16 cellular contexts compared by ENCODE assay signal in genomic region chr2:234630676-234631350, GRCh38.
A peak's percentile ranks its signal among the peaks of the same experiment; 100 is the strongest.
DNase-seq lines count a peak whose midpoint lies in the region; ATAC-seq, FAIRE-seq and TF ChIP-seq lines count a peak whose summit lies in the region.
"Had no signal": no experiment of that assay in that cellular context is flagged by ENCODE, and none has a peak within 500 bp of the region (broad histone marks: within the 10 kb centered on the region; RNA-seq: fewer than 3 reads in every experiment).

No MANE protein-coding gene starts in this region.

- no peaks in the 10 kb centered on the region for H3K36me3 ChIP-seq in bronchial epithelial cell (ENCODE audit: control insufficient read depth, insufficient read depth, low read length)

- no peak for TF ChIP-seq RAD21 in Ishikawa (IDR thresholded peaks at IDR 0.05; ENCODE audit: low read depth)

- no peak for ATAC-seq in GM21526 (IDR thresholded peaks at IDR 0.05; ENCODE audit: low FRiP score, unreplicated experiment)
- ATAC-seq: left ventricle myocardium superior; naive thymus-derived CD8-positive, alpha-beta T cell had no signal

- no peak for FAIRE-seq in bronchial epithelial cell (lab: Jason Lieb, UNC)
- no peak for FAIRE-seq in D721Med (lab: Jason Lieb, UNC)
- FAIRE-seq: colon, GM19239 had no signal

- H3K4me3 ChIP-seq in bronchial epithelial cell (ENCODE audit: low read depth, low read length): no peak overlapping the region

- TF ChIP-seq CTCF in 22Rv1 (IDR thresholded peaks at IDR 0.05) (no peak), bronchial epithelial cell (IDR thresholded peaks at IDR 0.05; ENCODE audit: insufficient read depth, low read length, severe bottlenecking) (no peak), D721Med (IDR thresholded peaks at IDR 0.05; ENCODE audit: insufficient read depth, missing control alignments) (no peak)

- H3K27me3 ChIP-seq in bronchial epithelial cell (ENCODE audit: control insufficient read depth, insufficient read depth, low read length): peaks cover 2% of the 10 kb centered on the region

- no peak for TF ChIP-seq EP300 in Ishikawa (IDR thresholded peaks at IDR 0.05; ENCODE audit: borderline replicate concordance)

- peak; percentile 59 for DNase-seq in bronchial epithelial cell (ENCODE audit: low read depth)
- DNase-seq in left kidney (ENCODE audit: low read depth, low spot score): peak; percentile 76
- DNase-seq in activated CD4-positive, alpha-beta T cell treated with anti-CD3 and anti-CD28 coated beads for 1 hour: no peak
- no peak for DNase-seq in stimulated activated CD8-positive, alpha-beta memory T cell treated with anti-CD3 and anti-CD28 coated beads, Interleukin-4, amount 100 ng/mL, for 48 hours
- DNase-seq in D721Med (ENCODE audit: insufficient read length, low spot score): no peak
- DNase-seq: activated CD4-positive, alpha-beta T cell treated with anti-CD3 and anti-CD28 coated beads for 48 hours; activated naive CD8-positive, alpha-beta T cell treated with anti-CD3 and anti-CD28 coated beads for 36 hours; left ventricle myocardium superior; naive thymus-derived CD8-positive, alpha-beta T cell; NCI-H2081 treated with DMSO at 0.1 percent for 48 hours; stimulated activated CD4-positive, alpha-beta T cell treated with anti-CD3 and anti-CD28 coated beads, Interleukin-1b, Interleukin-23, amount 100 ng/mL, for 48 hours had no signal

- H3K27ac ChIP-seq in 22Rv1: peak overlapping the region; percentile 89

TF ChIP-seq in Ishikawa, 13 proteins besides CTCF, POLR2A, EP300 and RAD21:
- TF ChIP-seq TAF1 (IDR thresholded peaks at IDR 0.05; ENCODE audit: low read depth): no peak
- 0 out of 2 replicates have a peak, but pooled peaks have one; percentile 2 for TF ChIP-seq CEBPB (IDR thresholded peaks at IDR 0.05)

Comparison
In these comparisons a context has a peak if more than half of its experiments do, and no peak if none do; other contexts are left out.
1. DNase-seq: peak in bronchial epithelial cell (single experiment) and left kidney (single experiment); none in activated CD4-positive, alpha-beta T cell treated with anti-CD3 and anti-CD28 coated beads for 1 hour (single experiment), stimulated activated CD8-positive, alpha-beta memory T cell treated with anti-CD3 and anti-CD28 coated beads, Interleukin-4, amount 100 ng/mL, for 48 hours (single experiment) and D721Med (single experiment).